Comparison of ENCODE assay signal across 21 cellular contexts in the genomic region with DNA sequence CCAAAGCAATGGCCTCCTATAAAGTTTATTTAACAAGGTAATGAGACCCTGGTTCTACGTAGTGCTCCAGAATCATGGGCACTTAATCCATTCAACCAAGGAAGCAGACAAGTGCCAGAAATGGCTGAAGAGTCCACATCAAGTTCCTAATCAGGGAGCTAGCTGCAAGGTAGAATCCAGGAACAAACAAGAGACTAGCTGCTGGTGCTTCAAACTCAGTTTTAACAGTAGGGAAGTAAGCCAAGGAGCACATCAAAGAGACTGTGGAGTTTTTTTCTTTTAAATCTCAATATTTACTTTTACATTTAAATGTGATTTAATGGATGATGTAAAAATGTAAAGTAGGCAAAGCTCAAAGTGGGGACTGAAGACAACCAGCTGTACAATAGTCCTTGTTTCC.
"Had no signal": no experiment of that assay in that cellular context is flagged by ENCODE, and none has a peak within 500 bp of the region (broad histone marks: within the 10 kb centered on the region; RNA-seq: fewer than 3 reads in every experiment).

No MANE protein-coding gene starts in this region.

- H3K27ac ChIP-seq: KMS-11, PC-9 had no signal

- H2AFZ ChIP-seq: PC-9 had no signal

- H3K27me3 Mint-ChIP-seq: activated CD4-positive, alpha-beta memory T cell treated with anti-CD3 and anti-CD28 coated beads, Interleukin-2, amount 10 ng/mL, durations not matched to agents 7 days and 5 days; activated CD4-positive, alpha-beta T cell treated with anti-CD3 and anti-CD28 coated beads for 36 hours; activated naive CD4-positive, alpha-beta T cell treated with anti-CD3 and anti-CD28 coated beads, Interleukin-2, amount 10 ng/mL, durations not matched to agents 7 days and 5 days; activated naive CD8-positive, alpha-beta T cell treated with anti-CD3 and anti-CD28 coated beads for 36 hours; activated T-helper 17 cell treated with anti-CD3 and anti-CD28 coated beads, Interleukin-2, amount 50 U/mL, for 72 hours; T-helper 17 cell had no signal

- H3K9me3 Mint-ChIP-seq: activated T-helper 17 cell treated with anti-CD3 and anti-CD28 coated beads, Interleukin-2, amount 50 U/mL, for 72 hours had no signal

- H3K27ac Mint-ChIP-seq: activated CD4-positive, alpha-beta memory T cell treated with anti-CD3 and anti-CD28 coated beads, Interleukin-2, amount 10 ng/mL, durations not matched to agents 7 days and 5 days; activated CD4-positive, alpha-beta T cell treated with anti-CD3 and anti-CD28 coated beads for 36 hours; activated naive CD4-positive, alpha-beta T cell treated with anti-CD3 and anti-CD28 coated beads, Interleukin-2, amount 10 ng/mL, durations not matched to agents 7 days and 5 days; activated naive CD8-positive, alpha-beta T cell treated with anti-CD3 and anti-CD28 coated beads for 36 hours; activated T-helper 17 cell treated with anti-CD3 and anti-CD28 coated beads, Interleukin-2, amount 50 U/mL, for 72 hours; T-helper 17 cell had no signal

- H3K4me2 ChIP-seq: KMS-11, PC-9 had no signal

- H3K4me3 ChIP-seq: PC-9 had no signal

- H3K4me3 Mint-ChIP-seq: activated CD4-positive, alpha-beta memory T cell treated with anti-CD3 and anti-CD28 coated beads, Interleukin-2, amount 10 ng/mL, durations not matched to agents 7 days and 5 days; activated CD4-positive, alpha-beta T cell treated with anti-CD3 and anti-CD28 coated beads for 36 hours; activated naive CD4-positive, alpha-beta T cell treated with anti-CD3 and anti-CD28 coated beads, Interleukin-2, amount 10 ng/mL, durations not matched to agents 7 days and 5 days; activated naive CD8-positive, alpha-beta T cell treated with anti-CD3 and anti-CD28 coated beads for 36 hours; activated T-helper 17 cell treated with anti-CD3 and anti-CD28 coated beads, Interleukin-2, amount 50 U/mL, for 72 hours; T-helper 17 cell had no signal

- FAIRE-seq: TTC549 had no signal

- ATAC-seq: activated CD4-positive, alpha-beta T cell treated with anti-CD3 and anti-CD28 coated beads for 36 hours; activated T-helper 17 cell treated with anti-CD3 and anti-CD28 coated beads, Interleukin-2, amount 50 U/mL, for 72 hours; T-helper 17 cell had no signal

- H3K9ac ChIP-seq: KMS-11 had no signal

- H3K4me1 Mint-ChIP-seq: activated CD4-positive, alpha-beta memory T cell treated with anti-CD3 and anti-CD28 coated beads, Interleukin-2, amount 10 ng/mL, durations not matched to agents 7 days and 5 days; activated CD4-positive, alpha-beta T cell treated with anti-CD3 and anti-CD28 coated beads for 36 hours; activated naive CD4-positive, alpha-beta T cell treated with anti-CD3 and anti-CD28 coated beads, Interleukin-2, amount 10 ng/mL, durations not matched to agents 7 days and 5 days; activated naive CD8-positive, alpha-beta T cell treated with anti-CD3 and anti-CD28 coated beads for 36 hours; activated T-helper 17 cell treated with anti-CD3 and anti-CD28 coated beads, Interleukin-2, amount 50 U/mL, for 72 hours; T-helper 17 cell had no signal

- H3K36me3 Mint-ChIP-seq: activated naive CD4-positive, alpha-beta T cell treated with anti-CD3 and anti-CD28 coated beads, Interleukin-2, amount 10 ng/mL, durations not matched to agents 7 days and 5 days; activated naive CD8-positive, alpha-beta T cell treated with anti-CD3 and anti-CD28 coated beads for 36 hours had no signal

- DNase-seq: activated CD4-positive, alpha-beta memory T cell treated with anti-CD3 and anti-CD28 coated beads, Interleukin-2, amount 10 ng/mL, durations not matched to agents 7 days and 5 days; activated CD4-positive, alpha-beta T cell treated with anti-CD3 and anti-CD28 coated beads for 36 hours; activated CD4-positive, alpha-beta T cell treated with anti-CD3 and anti-CD28 coated beads, Interleukin-2, amount 50 U/mL, for 1 hour; activated gamma-delta T cell; activated naive CD4-positive, alpha-beta T cell treated with anti-CD3 and anti-CD28 coated beads, Interleukin-2, amount 10 ng/mL, durations not matched to agents 7 days and 5 days; activated naive CD8-positive, alpha-beta T cell treated with anti-CD3 and anti-CD28 coated beads for 36 hours; activated T-cell treated with anti-CD3 and anti-CD28 coated beads for 4 hours; activated T-cell treated with anti-CD3 and anti-CD28 coated beads, Interleukin-2, amount 50 U/mL, for 48 hours; cerebellar nuclear complex; NCI-H1105 treated with DMSO at 0.1 percent for 48 hours; NCI-H1436 treated with DMSO at 0.1 percent for 48 hours; NCI-H187; NCI-H345; NCI-H524; PC-9; SHP77 treated with DMSO at 0.1 percent for 48 hours; T-helper 17 cell; T1000 had no signal
